26 cellular contexts compared by ENCODE assay signal in genomic region chr21:29953690-29954089, GRCh38. TPM values are rescaled to one million over a fixed set of nuclear protein-coding genes. Genes with fewer than 3 reads are reported as not detected.
DNase-seq lines count a peak whose midpoint lies in the region; ATAC-seq, FAIRE-seq and TF ChIP-seq lines count a peak whose summit lies in the region.
"Had no signal": no experiment of that assay in that cellular context is flagged by ENCODE, and none has a peak within 500 bp of the region (broad histone marks: within the 10 kb centered on the region; RNA-seq: fewer than 3 reads in every experiment).

No MANE protein-coding gene starts in this region.

- peak; percentile 51 for ATAC-seq in K562
- ATAC-seq: A549 had no signal

- H2AK5ac ChIP-seq in neuronal stem cell (ENCODE audit: low read depth, low read length) = no peak overlapping the region

- BruUV-seq in K562 (replicated peaks; lab: Mats Ljungman, UMichigan) = no TSS peak

- H2BK12ac ChIP-seq in neuronal stem cell (ENCODE audit: low read length) = no peak overlapping the region

- H2BK5ac ChIP-seq in neuronal stem cell (ENCODE audit: low read length) = no peak overlapping the region

- no peak overlapping the region for H3K14ac ChIP-seq in neuronal stem cell (ENCODE audit: low read length)

- in situ Hi-C loops in K562 (cut with MboI) = no loop called here

- no peaks in the 10 kb centered on the region for H3K36me3 ChIP-seq in K562 (ENCODE audit: control insufficient read depth, insufficient read depth, low read length)
- no peaks in the 10 kb centered on the region for H3K36me3 ChIP-seq in neuronal stem cell (replicated peaks in 1 of 2; ENCODE audit: control insufficient read depth in 2 of 2, insufficient read depth in 2 of 2, low read length in 2 of 2)
- H3K36me3 ChIP-seq: BE2C; BLaER1 treated with 17β-estradiol and CSF1 and Interleukin-3, amounts not matched to agents 10 nM and 100 nM; HAP-1 had no signal

- no peak for TF ChIP-seq RAD21 in K562 (CRISPR knock-in tag; conservative IDR thresholded peaks at IDR 0.05 in 1 of 2, IDR thresholded peaks at IDR 0.05 in 1 of 2)

- H3K18ac ChIP-seq in neuronal stem cell (ENCODE audit: low read length) = no peak overlapping the region

- H3K79me2 ChIP-seq in K562 (ENCODE audit: control insufficient read depth, insufficient read depth, low read length) = no peaks in the 10 kb centered on the region

- H4K91ac ChIP-seq in neuronal stem cell (ENCODE audit: low read depth, low read length, poor library complexity) = no peak overlapping the region

- no peaks in the 10 kb centered on the region for H4K20me1 ChIP-seq in K562 (replicated peaks; ENCODE audit: control insufficient read depth, insufficient read depth, low read length)
- H4K20me1 ChIP-seq: BLaER1 treated with 17β-estradiol and CSF1 and Interleukin-3, amounts not matched to agents 10 nM and 100 nM had no signal

- TF ChIP-seq EP300 in K562 (IDR thresholded peaks at IDR 0.05; ENCODE audit: low read length) = no peak

- H2BK120ac ChIP-seq in neuronal stem cell (ENCODE audit: low read depth, low read length) = no peak overlapping the region

- TF ChIP-seq POLR2A in K562 (conservative IDR thresholded peaks at IDR 0.05) = no peak

- H3K4me3 ChIP-seq in K562 (no peak overlapping the region), neuronal stem cell (ENCODE audit: low read length in 2 of 2) (no peak overlapping the region)
- H3K4me3 ChIP-seq: A549; BLaER1 treated with 17β-estradiol and CSF1 and Interleukin-3, amounts not matched to agents 10 nM and 100 nM; HAP-1 had no signal

- POLR2A ChIA-PET in K562 (lab: Yijun Ruan, JAX) (interaction anchor here (1.1 kb wide), 1 partner anchor 499 kb away, joined by 5 read pairs; no protein-coding TSS in a partner anchor), RWPE1 (lab: Yijun Ruan, JAX; ENCODE audit: low non-redundant PET) (no interaction called here)

- no peak overlapping the region for H4K8ac ChIP-seq in neuronal stem cell (ENCODE audit: low read depth, low read length)

- no peak for TF ChIP-seq CTCF in K562 (IDR thresholded peaks at IDR 0.05 in 2 of 3, conservative IDR thresholded peaks at IDR 0.05 in 1 of 3; ENCODE audit: insufficient read depth in 2 of 3, low read depth in 1 of 3, low read length in 3 of 3)
- TF ChIP-seq CTCF in RWPE1 (conservative IDR thresholded peaks at IDR 0.05; ENCODE audit: low read depth) = no peak

- H3K79me1 ChIP-seq in neuronal stem cell (ENCODE audit: low read depth, low read length) = no peaks in the 10 kb centered on the region

- H2AFZ ChIP-seq in K562 (ENCODE audit: low read depth, low read length) (no peak overlapping the region; the same call in 1 of the 2 replicates), neuronal stem cell (ENCODE audit: low read length) (peak overlapping the region; percentile 6)

- no peak overlapping the region for H3K23ac ChIP-seq in neuronal stem cell (ENCODE audit: low read depth, low read length, poor library complexity)

- H2BK15ac ChIP-seq in neuronal stem cell (ENCODE audit: low read length) = no peak overlapping the region

- no peak for FAIRE-seq in K562 (lab: Jason Lieb, UNC)
- FAIRE-seq in RCC 7860 (lab: Jason Lieb, UNC) = no peak
- FAIRE-seq: A549, D721Med, GM12891, GM18507, H54 had no signal

- no peaks in the 10 kb centered on the region for H3K4me1 ChIP-seq in K562 (replicated peaks in 1 of 2; ENCODE audit: control insufficient read depth in 2 of 2, insufficient read depth in 2 of 2, low read length in 2 of 2)
- H3K4me1 ChIP-seq in neuronal stem cell (ENCODE audit: control insufficient read depth in 2 of 2, insufficient read depth in 1 of 2, low read depth in 1 of 2, low read length in 2 of 2) = no peaks in the 10 kb centered on the region
- H3K4me1 ChIP-seq: A549; BE2C; BLaER1 treated with 17β-estradiol and CSF1 and Interleukin-3, amounts not matched to agents 10 nM and 100 nM; HAP-1 had no signal

- H3K27ac ChIP-seq in K562 (ENCODE audit: extremely low read depth, low read depth, low read length) (no peak overlapping the region), neuronal stem cell (replicated peaks; ENCODE audit: low read length) (no peak overlapping the region), RWPE1 (no peak overlapping the region)
- H3K27ac ChIP-seq: A549; BLaER1 treated with 17β-estradiol and CSF1 and Interleukin-3, amounts not matched to agents 10 nM and 100 nM had no signal

- H3K9ac ChIP-seq in K562 (ENCODE audit: insufficient read depth in 1 of 2, low read depth in 2 of 2, low read length in 2 of 2) (no peak overlapping the region), neuronal stem cell (ENCODE audit: low read depth, low read length, poor library complexity) (no peak overlapping the region)
- H3K9ac ChIP-seq: BLaER1 treated with 17β-estradiol and CSF1 and Interleukin-3, amounts not matched to agents 10 nM and 100 nM had no signal

- intact Hi-C loops in K562 (cut with micrococcal nuclease) = no loop called here

- H3K27me3 ChIP-seq in K562 (ENCODE audit: control insufficient read depth in 2 of 2, insufficient read depth in 2 of 2, low read length in 2 of 2) (no peaks in the 10 kb centered on the region), neuronal stem cell (ENCODE audit: control insufficient read depth in 3 of 3, insufficient read depth in 3 of 3, low read depth in 1 of 3, low read length in 3 of 3) (peaks cover 0 to 4% (median 0%) of the 10 kb centered on the region in 3 experiments)
- H3K27me3 ChIP-seq: BE2C; BLaER1 treated with 17β-estradiol and CSF1 and Interleukin-3, amounts not matched to agents 10 nM and 100 nM had no signal

- CTCF ChIA-PET in K562 (lab: Yijun Ruan, JAX; ENCODE audit: low intra/inter-chr PET ratio) (no interaction called here), RWPE1 (lab: Yijun Ruan, JAX) (no interaction called here)

- DNase-seq in OCI-M1 (lab: John Stamatoyannopoulos, UW) (peak; percentile 5), K562 (ENCODE audit: extremely low read depth in 1 of 4, low spot score in 3 of 4) (no peak), neuronal stem cell (ENCODE audit: low spot score) (no peak), DMS 273 treated with DMSO at 0.1 percent for 48 hours (lab: John Stamatoyannopoulos, UW) (no peak), RWPE1 (ENCODE audit: low spot score) (no peak), RCC 7860 (ENCODE audit: low spot score) (no peak)
- DNase-seq: 8988T; ACHN; AML-193; BE2C; CD4-positive, alpha-beta T cell; CD8-positive, alpha-beta memory T cell; DMS79 treated with DMSO at 0.1 percent for 48 hours; GF-D8; GOT3; HFFc6 had no signal

- no peaks in the 10 kb centered on the region for H3K9me3 ChIP-seq in K562 (replicated peaks; ENCODE audit: control insufficient read depth, insufficient read depth, low read depth, low read length)
- H3K9me3 ChIP-seq in neuronal stem cell (replicated peaks in 1 of 2; ENCODE audit: control insufficient read depth in 2 of 2, insufficient read depth in 1 of 2, low read depth in 1 of 2, low read length in 2 of 2) = no peaks in the 10 kb centered on the region
- H3K9me3 ChIP-seq: A549, BE2C, HAP-1 had no signal

- H3K4me2 ChIP-seq in K562 (ENCODE audit: insufficient read depth, low read length) (no peak overlapping the region), neuronal stem cell (ENCODE audit: insufficient read depth, low read length, poor library complexity, severe bottlenecking) (no peak overlapping the region)
- H3K4me2 ChIP-seq: A549; BLaER1 treated with 17β-estradiol and CSF1 and Interleukin-3, amounts not matched to agents 10 nM and 100 nM had no signal

- 3% methylated on average over 2 of the region's 2 CpGs for WGBS in K562 (ENCODE audit: insufficient coverage, low coverage, missing lambda C conversion rate)
- no CpG with 5 or more reads among the region's 2 CpGs for WGBS in neuronal stem cell (ENCODE audit: extremely low coverage in 2 of 2, insufficient read length in 2 of 2, insufficient replicate concordance in 1 of 2), 2 donors

- H3K9me1 ChIP-seq in K562 (ENCODE audit: control insufficient read depth, insufficient read depth, low read length) = no peaks in the 10 kb centered on the region

- H3K4ac ChIP-seq in neuronal stem cell (ENCODE audit: low read length) = no peak overlapping the region

TF ChIP-seq in K562, 482 proteins besides CTCF, POLR2A, EP300 and RAD21 (continues in another document):
- no peak for TF ChIP-seq MYBL2 (IDR thresholded peaks at IDR 0.05; ENCODE audit: low read depth)
- TF ChIP-seq MYBL2 (CRISPR knock-in tag; IDR thresholded peaks at IDR 0.05; ENCODE audit: borderline replicate concordance) = no peak
- TF ChIP-seq ZBTB1 (CRISPR knock-in tag; IDR thresholded peaks at IDR 0.05; ENCODE audit: borderline replicate concordance, low read depth) = no peak

RNA-seq across cellular contexts. Expression of gene GRIK1, which starts 13.9 kb away (rescaled TPM):
- total RNA-seq in K562 (2011; cell fraction: chromatin; rRNA removed; ENCODE audit: low replicate concordance) = 0.37 and 0.77 TPM in 2 replicates
- total RNA-seq in K562 (2011; cell fraction: nucleolus; rRNA removed) = 0.13 and 0.17 TPM in 2 replicates
- 0.22 and 0.31 TPM in 2 replicates for total RNA-seq in K562 (2011; cell fraction: nucleoplasm; rRNA removed)
- total RNA-seq in K562 (2014; rRNA removed) (0.49 and 0.68 TPM in 2 replicates), K562 (2014; rRNA removed; fragmentation: Illumina TruSeq; extraction: Trizol) (0.57 and 0.58 TPM in 2 replicates), K562 (2015; rRNA removed; fragmentation: Illumina TruSeq; extraction: Trizol) (2.3 and 2.8 TPM in 2 replicates), K562 (2021) (0.44 and 0.67 TPM in 2 replicates)
- polyA plus RNA-seq in K562 (2011; rRNA removed) (0.05 and 0.17 TPM in 2 replicates), K562 (2014; fragmentation: Illumina TruSeq; extraction: Trizol) (0.55 and 0.67 TPM in 2 replicates), K562 (2014; fragmentation: Nextera tagmentation; extraction: Ambion mirVana) (under 1 TPM; 0.32 to 0.36 TPM), K562 (2014; rRNA removed) (0.19 and 0.53 TPM in 2 replicates)
- 0.04 and 0.10 TPM in 2 replicates for polyA plus RNA-seq in K562 (2011; cell fraction: cytosol; rRNA removed)
- polyA plus RNA-seq in K562 (2011; cell fraction: nucleus; rRNA removed) = 0.24 and 0.64 TPM in 2 replicates
- polyA plus RNA-seq in K562 (2012) = 0.69 and 2.7 TPM in 2 replicates
- 0.09 and 0.28 TPM in 2 replicates for polyA minus RNA-seq in K562 (2011; rRNA and poly(A)+ RNA removed)
- 0.64 TPM in 1 of 2 replicates, not detected in the other for polyA minus RNA-seq in K562 (2011; cell fraction: cytosol; rRNA and poly(A)+ RNA removed)
- 0.44 and 0.94 TPM in 2 replicates for polyA minus RNA-seq in K562 (2011; cell fraction: nucleus; rRNA and poly(A)+ RNA removed)
- 0.85 TPM for polyA plus RNA-seq in neuronal stem cell (2013, experiment 1 of 2)
- 0.86 TPM for polyA plus RNA-seq in neuronal stem cell (2013, experiment 2 of 2)
- total RNA-seq: CD4-positive, alpha-beta T cell; CD8-positive, alpha-beta memory T cell; Daoy; G401; HFFc6 had no signal
- polyA plus RNA-seq: A549; CD14-positive monocyte; CD8-positive, alpha-beta memory T cell had no signal
